In the genomic region with DNA sequence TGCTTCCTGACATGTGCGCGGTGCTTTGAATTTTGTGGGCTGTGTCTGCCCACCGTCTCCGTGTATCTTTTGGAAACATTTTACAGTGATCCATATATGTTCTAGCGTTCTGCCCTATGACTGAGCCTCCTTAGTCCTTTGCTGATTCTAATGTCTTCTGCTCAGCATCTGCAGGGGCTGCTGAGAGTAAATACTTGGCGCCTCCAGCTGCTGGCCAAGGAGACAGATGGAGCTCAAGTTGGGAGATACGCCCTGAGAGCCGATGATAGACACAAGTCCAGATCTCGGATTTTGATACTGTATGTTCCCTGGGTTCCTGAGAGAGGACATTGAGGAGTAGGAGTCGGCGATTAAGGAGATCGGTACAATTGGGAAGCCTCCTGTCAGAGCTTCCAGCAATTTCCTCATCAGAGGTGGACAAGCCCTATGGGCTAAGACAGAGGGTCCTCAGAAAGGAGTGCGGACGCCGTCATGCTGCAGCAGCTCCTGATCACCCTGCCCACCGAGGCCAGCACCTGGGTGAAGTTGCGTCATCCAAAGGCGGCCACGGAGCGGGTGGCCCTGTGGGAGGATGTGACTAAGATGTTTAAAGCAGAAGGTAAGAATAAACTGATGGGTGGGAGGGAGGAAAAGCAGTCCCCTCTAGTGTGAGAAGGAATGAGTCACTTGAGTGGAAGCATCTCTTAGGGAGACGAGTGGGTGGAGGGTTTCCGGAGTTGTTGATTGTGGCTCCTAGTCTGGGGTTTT, we compare ENCODE assay signal across 8 cellular contexts. TPM values are rescaled to one million over a fixed set of nuclear protein-coding genes. Genes with fewer than 3 reads are reported as not detected.
DNase-seq lines count a peak whose midpoint lies in the region; ATAC-seq, FAIRE-seq and TF ChIP-seq lines count a peak whose summit lies in the region.

No MANE protein-coding gene starts in this region.

- H3K36me3 Mint-ChIP-seq in activated naive CD8-positive, alpha-beta T cell treated with anti-CD3 and anti-CD28 coated beads for 36 hours = peaks cover 70% of the 10 kb centered on the region

- no peaks in the 10 kb centered on the region for H3K27me3 ChIP-seq in right atrium auricular region
- H3K27me3 ChIP-seq in rectal smooth muscle tissue (ENCODE audit: control insufficient read depth, insufficient read depth, low read length) = no peaks in the 10 kb centered on the region

- H3K9me3 Mint-ChIP-seq in activated naive CD8-positive, alpha-beta T cell treated with anti-CD3 and anti-CD28 coated beads for 36 hours = peaks cover 46% of the 10 kb centered on the region

- peak overlapping the region; percentile 22 for H3K9ac ChIP-seq in rectal smooth muscle tissue (ENCODE audit: low read length)

- ATAC-seq in GM18909 (IDR thresholded peaks at IDR 0.05; ENCODE audit: poor library complexity, unreplicated experiment) (peak; percentile 45), HG03432 (IDR thresholded peaks at IDR 0.05; ENCODE audit: unreplicated experiment) (peak; percentile 40)

- FAIRE-seq in urothelium cell line (lab: Jason Lieb, UNC) = peak; percentile 32

- CTCF ChIA-PET in AG04449 (lab: Yijun Ruan, JAX) = interaction anchor here (0.8 to 1.6 kb wide), 6 partner anchors 12 to 366 kb away, joined by 3 to 8 read pairs (median 4); no protein-coding TSS in a partner anchor

- H3K4me1 ChIP-seq in right atrium auricular region (peaks cover 0 to 9% of the 10 kb centered on the region in 2 donors), rectal smooth muscle tissue (ENCODE audit: control insufficient read depth, insufficient read depth, low read length) (no peaks in the 10 kb centered on the region)

- POLR2A ChIA-PET in AG04449 (lab: Yijun Ruan, JAX) = interaction anchor here (1.5 to 1.6 kb wide), 2 partner anchors 26 to 58 kb away, joined by 6 to 9 read pairs; a partner anchor contains a TSS

- no peaks in the 10 kb centered on the region for H3K27me3 Mint-ChIP-seq in activated naive CD8-positive, alpha-beta T cell treated with anti-CD3 and anti-CD28 coated beads for 36 hours

- H3K27ac Mint-ChIP-seq in activated naive CD8-positive, alpha-beta T cell treated with anti-CD3 and anti-CD28 coated beads for 36 hours = peak overlapping the region; percentile 97

- DNase-seq in AG04449 (ENCODE audit: low read depth, low spot score) (no peak), SK-N-DZ (ENCODE audit: low spot score) (peak; percentile 53), right atrium auricular region (ENCODE audit: low spot score) (no peak), urothelium cell line (ENCODE audit: low spot score) (peak; percentile 75)
- peak; percentile 89 for DNase-seq in activated naive CD8-positive, alpha-beta T cell treated with anti-CD3 and anti-CD28 coated beads for 36 hours

- H3K4me3 ChIP-seq in AG04449 (ENCODE audit: low read depth, low read length) (peak overlapping the region; percentile 78), right atrium auricular region (peak overlapping the region; percentile 68 to 77), rectal smooth muscle tissue (ENCODE audit: low read length) (peak overlapping the region; percentile 80)

- H3K9me3 ChIP-seq in right atrium auricular region = peaks cover 0 to 8% of the 10 kb centered on the region in 2 donors

- no peak for TF ChIP-seq CTCF in AG04449 (IDR thresholded peaks at IDR 0.05; ENCODE audit: insufficient read depth, low read length, missing control alignments)
- no peak for TF ChIP-seq CTCF in right atrium auricular region (IDR thresholded peaks at IDR 0.05)

- H3K36me3 ChIP-seq in right atrium auricular region (no peaks in the 10 kb centered on the region), rectal smooth muscle tissue (ENCODE audit: control insufficient read depth, insufficient read depth, low read length) (peaks cover 2% of the 10 kb centered on the region)

- peak overlapping the region; percentile 86 for H3K4me3 Mint-ChIP-seq in activated naive CD8-positive, alpha-beta T cell treated with anti-CD3 and anti-CD28 coated beads for 36 hours

- H3K4me1 Mint-ChIP-seq in activated naive CD8-positive, alpha-beta T cell treated with anti-CD3 and anti-CD28 coated beads for 36 hours = peaks cover 29% of the 10 kb centered on the region

- H3K27ac ChIP-seq in right atrium auricular region (peak overlapping the region; percentile 82), rectal smooth muscle tissue (ENCODE audit: low read depth, low read length) (peak overlapping the region; percentile 74)

RNA-seq across cellular contexts. Expression of a gene that starts 0.4 kb away (rescaled TPM):
- polyA plus RNA-seq in SK-N-DZ (2014; cell fraction: cytosol; rRNA removed) = 6.6 and 7.2 TPM in 2 replicates
- 9.0 and 11.8 TPM in 2 replicates for polyA plus RNA-seq in SK-N-DZ (2014; cell fraction: nucleus; rRNA removed)
- total RNA-seq in activated naive CD8-positive, alpha-beta T cell treated with anti-CD3 and anti-CD28 coated beads for 36 hours = 1 to 10 TPM; 8.0 to 8.3 TPM
- total RNA-seq in right atrium auricular region = under 1 TPM; 0.52 to 0.59 TPM

RNA-seq across cellular contexts. Expression of a gene that starts 26.4 kb away (rescaled TPM):
- polyA plus RNA-seq in SK-N-DZ (2014; cell fraction: cytosol; rRNA removed) = 6.4 and 8.9 TPM in 2 replicates
- polyA plus RNA-seq in SK-N-DZ (2014; cell fraction: nucleus; rRNA removed) = 7.7 and 9.0 TPM in 2 replicates
- total RNA-seq in activated naive CD8-positive, alpha-beta T cell treated with anti-CD3 and anti-CD28 coated beads for 36 hours = 1 to 10 TPM; 4.2 to 4.6 TPM
- 1 to 10 TPM; 1.6 to 2.0 TPM for total RNA-seq in right atrium auricular region

RNA-seq across cellular contexts. Expression of a gene that starts 57.9 kb away (rescaled TPM):
- 13.1 TPM in 2 replicates for polyA plus RNA-seq in SK-N-DZ (2014; cell fraction: cytosol; rRNA removed)
- 10.9 and 13.4 TPM in 2 replicates for polyA plus RNA-seq in SK-N-DZ (2014; cell fraction: nucleus; rRNA removed)
- 10 to 100 TPM; 14.7 to 15.6 TPM for total RNA-seq in activated naive CD8-positive, alpha-beta T cell treated with anti-CD3 and anti-CD28 coated beads for 36 hours
- total RNA-seq in right atrium auricular region = 1 to 10 TPM; 4.6 to 4.7 TPM

Comparison
In these comparisons a context has a peak if more than half of its experiments do, and no peak if none do; other contexts are left out.
1. DNase-seq: peak in SK-N-DZ (single experiment), activated naive CD8-positive, alpha-beta T cell treated with anti-CD3 and anti-CD28 coated beads for 36 hours (single experiment) and urothelium cell line (single experiment); none in AG04449 (single experiment) and right atrium auricular region (single experiment).
2. RNA of a gene that starts 0.4 kb away (total RNA-seq): 8.0 to 8.3 TPM in activated naive CD8-positive, alpha-beta T cell treated with anti-CD3 and anti-CD28 coated beads for 36 hours; 0.52 to 0.59 TPM in right atrium auricular region; every median in the first group is over 4 times any median in the second.
3. Peak in every context shown above with its lines, with median percentiles within 50 percentile points of each other: H3K4me3 ChIP-seq.